In genomic region chr13:32984857-32985626, GRCh38 we compare ENCODE assay signal across 16 cellular contexts. TPM values are rescaled to one million over a fixed set of nuclear protein-coding genes. Genes with fewer than 3 reads are reported as not detected.
A peak's percentile ranks its signal among the peaks of the same experiment; 100 is the strongest.
DNase-seq lines count a peak whose midpoint lies in the region; ATAC-seq and TF ChIP-seq lines count a peak whose summit lies in the region.
"Had no signal": no experiment of that assay in that cellular context is flagged by ENCODE, and none has a peak within 500 bp of the region (broad histone marks: within the 10 kb centered on the region; RNA-seq: fewer than 3 reads in every experiment).

No MANE protein-coding gene starts in this region.

- DNase-seq in activated CD4-positive, alpha-beta T cell treated with anti-CD3 and anti-CD28 coated beads for 36 hours = peak; percentile 13
- DNase-seq in activated CD4-positive, alpha-beta T cell treated with anti-CD3 and anti-CD28 coated beads, Interleukin-2, amount 50 U/mL, for 4 hours = no peak
- DNase-seq in NCI-H2081 treated with DMSO at 0.1 percent for 48 hours (lab: John Stamatoyannopoulos, UW) (peak; percentile 17), stomach (peak; percentile 39), tibial artery (no peak), amygdala (lab: John Stamatoyannopoulos, UW) (no peak), DMS79 treated with DMSO at 0.1 percent for 48 hours (lab: John Stamatoyannopoulos, UW) (no peak)
- DNase-seq: activated CD4-positive, alpha-beta T cell treated with anti-CD3 and anti-CD28 coated beads for 1 hour; activated gamma-delta T cell; DMS79; left ventricle myocardium superior; NCI-H1694; upper lobe of left lung had no signal

- H3K4me1 Mint-ChIP-seq in activated CD4-positive, alpha-beta T cell treated with anti-CD3 and anti-CD28 coated beads for 36 hours = peaks cover 3% of the 10 kb centered on the region
- no peaks in the 10 kb centered on the region for H3K4me1 Mint-ChIP-seq in activated T-helper 17 cell treated with anti-CD3 and anti-CD28 coated beads, Interleukin-2, amount 50 U/mL, for 72 hours
- H3K4me1 Mint-ChIP-seq: neural progenitor cell had no signal

- H3K27me3 Mint-ChIP-seq in activated CD4-positive, alpha-beta T cell treated with anti-CD3 and anti-CD28 coated beads for 36 hours = peaks cover 7% of the 10 kb centered on the region
- peaks cover 8% of the 10 kb centered on the region for H3K27me3 Mint-ChIP-seq in activated T-helper 17 cell treated with anti-CD3 and anti-CD28 coated beads, Interleukin-2, amount 50 U/mL, for 72 hours

- TF ChIP-seq CTCF in stomach (IDR thresholded peaks at IDR 0.05) (no peak), tibial artery (IDR thresholded peaks at IDR 0.05) (no peak)

- H3K36me3 Mint-ChIP-seq in activated CD4-positive, alpha-beta T cell treated with anti-CD3 and anti-CD28 coated beads for 36 hours (ENCODE audit: low read depth) = no peaks in the 10 kb centered on the region
- no peaks in the 10 kb centered on the region for H3K36me3 Mint-ChIP-seq in activated T-helper 17 cell treated with anti-CD3 and anti-CD28 coated beads, Interleukin-2, amount 50 U/mL, for 72 hours (ENCODE audit: low read depth)

- peaks cover 0 to 17% (median 5%) of the 10 kb centered on the region in 4 donors for H3K4me1 ChIP-seq in stomach
- H3K4me1 ChIP-seq in tibial artery = no peaks in the 10 kb centered on the region
- H3K4me1 ChIP-seq: neural progenitor cell had no signal

- POLR2A ChIA-PET in activated CD4-positive, alpha-beta T cell treated with anti-CD3 and anti-CD28 coated beads for 36 hours (lab: Charles Lee) = no interaction called here

- H3K9me3 Mint-ChIP-seq in activated CD4-positive, alpha-beta T cell treated with anti-CD3 and anti-CD28 coated beads for 36 hours (ENCODE audit: low read depth) = peaks cover 4% of the 10 kb centered on the region
- H3K9me3 Mint-ChIP-seq in activated T-helper 17 cell treated with anti-CD3 and anti-CD28 coated beads, Interleukin-2, amount 50 U/mL, for 72 hours = no peaks in the 10 kb centered on the region

- H3K4me3 ChIP-seq in stomach = no peak overlapping the region
- no peak overlapping the region for H3K4me3 ChIP-seq in tibial artery
- H3K4me3 ChIP-seq: neural progenitor cell, smooth muscle cell, upper lobe of left lung had no signal

- H3K4me3 Mint-ChIP-seq in activated CD4-positive, alpha-beta T cell treated with anti-CD3 and anti-CD28 coated beads for 36 hours = no peak overlapping the region
- H3K4me3 Mint-ChIP-seq in activated T-helper 17 cell treated with anti-CD3 and anti-CD28 coated beads, Interleukin-2, amount 50 U/mL, for 72 hours = no peak overlapping the region
- H3K4me3 Mint-ChIP-seq: neural progenitor cell had no signal

- ATAC-seq in activated CD4-positive, alpha-beta T cell treated with anti-CD3 and anti-CD28 coated beads for 36 hours = peak; percentile 57
- ATAC-seq in activated T-helper 17 cell treated with anti-CD3 and anti-CD28 coated beads, Interleukin-2, amount 50 U/mL, for 72 hours (replicated peaks) = peak; percentile 86
- ATAC-seq: left ventricle myocardium superior had no signal

- peak overlapping the region in 2 of 5 donors; percentile 28 to 44 for H3K27ac ChIP-seq in stomach
- H3K27ac ChIP-seq in tibial artery = no peak overlapping the region
- H3K27ac ChIP-seq: neural progenitor cell, upper lobe of left lung had no signal

- WGBS in stomach, 5 donors = 56 to 77% (median 69%) methylated on average over 10 of the region's 10 CpGs

- no peak overlapping the region for H3K27ac Mint-ChIP-seq in activated CD4-positive, alpha-beta T cell treated with anti-CD3 and anti-CD28 coated beads for 36 hours
- H3K27ac Mint-ChIP-seq in activated T-helper 17 cell treated with anti-CD3 and anti-CD28 coated beads, Interleukin-2, amount 50 U/mL, for 72 hours = no peak overlapping the region
- H3K27ac Mint-ChIP-seq: neural progenitor cell had no signal

- no peak for TF ChIP-seq POLR2A in stomach (IDR thresholded peaks at IDR 0.05)

- no peaks in the 10 kb centered on the region for H3K27me3 ChIP-seq in stomach
- H3K27me3 ChIP-seq in tibial artery = peaks cover 0 to 3% of the 10 kb centered on the region in 2 donors
- H3K27me3 ChIP-seq: neural progenitor cell, upper lobe of left lung had no signal

- CTCF ChIA-PET in activated CD4-positive, alpha-beta T cell treated with anti-CD3 and anti-CD28 coated beads for 36 hours (lab: Charles Lee) = no interaction called here

- intact Hi-C loops in activated CD4-positive, alpha-beta T cell treated with anti-CD3 and anti-CD28 coated beads for 36 hours (cut with DNase I, micrococcal nuclease) = no loop called here
- intact Hi-C loops in stomach (cut with DNase I; ENCODE audit: low total_unique reads) = no loop called here
- intact Hi-C loops in tibial artery (cut with DNase I; ENCODE audit: low total_unique reads) = no loop called here

- H3K36me3 ChIP-seq in stomach (no peaks in the 10 kb centered on the region), tibial artery (no peaks in the 10 kb centered on the region)
- H3K36me3 ChIP-seq: neural progenitor cell, upper lobe of left lung had no signal

- H3K9me3 ChIP-seq in stomach = peaks cover 0 to 4% (median 0%) of the 10 kb centered on the region in 4 donors
- no peaks in the 10 kb centered on the region for H3K9me3 ChIP-seq in tibial artery
- H3K9me3 ChIP-seq: upper lobe of left lung had no signal

- no peak for TF ChIP-seq EP300 in stomach (IDR thresholded peaks at IDR 0.05)

RNA-seq across cellular contexts. Expression of gene KL, which starts 31.2 kb away (rescaled TPM):
- under 1 TPM; 0.35 to 0.37 TPM for total RNA-seq in activated CD4-positive, alpha-beta T cell treated with anti-CD3 and anti-CD28 coated beads for 36 hours
- under 1 TPM in 1 of 2 donors, not detected in 1; 0.08 TPM for total RNA-seq in activated T-helper 17 cell treated with anti-CD3 and anti-CD28 coated beads, Interleukin-2, amount 50 U/mL, for 72 hours
- 1 to 10 TPM in 3 of 5 donors, under 1 TPM in 2; 0.45 to 4.0 (median 1.7) TPM for total RNA-seq in stomach
- polyA plus RNA-seq in stomach = 1 to 10 TPM in 2 of 3 donors, under 1 TPM in 1; 0.38 to 1.6 (median 1.2) TPM
- polyA plus RNA-seq: smooth muscle cell had no signal

Comparison
In these comparisons a context has a peak if more than half of its experiments do, and no peak if none do; other contexts are left out.
1. DNase-seq: peak in activated CD4-positive, alpha-beta T cell treated with anti-CD3 and anti-CD28 coated beads for 36 hours (single experiment), NCI-H2081 treated with DMSO at 0.1 percent for 48 hours (single experiment) and stomach (single experiment); none in activated CD4-positive, alpha-beta T cell treated with anti-CD3 and anti-CD28 coated beads, Interleukin-2, amount 50 U/mL, for 4 hours (0 of 2), tibial artery (0 of 2), amygdala (0 of 56) and DMS79 treated with DMSO at 0.1 percent for 48 hours (single experiment).